ENCODE assay signal across 6 cellular contexts in the genomic region with DNA sequence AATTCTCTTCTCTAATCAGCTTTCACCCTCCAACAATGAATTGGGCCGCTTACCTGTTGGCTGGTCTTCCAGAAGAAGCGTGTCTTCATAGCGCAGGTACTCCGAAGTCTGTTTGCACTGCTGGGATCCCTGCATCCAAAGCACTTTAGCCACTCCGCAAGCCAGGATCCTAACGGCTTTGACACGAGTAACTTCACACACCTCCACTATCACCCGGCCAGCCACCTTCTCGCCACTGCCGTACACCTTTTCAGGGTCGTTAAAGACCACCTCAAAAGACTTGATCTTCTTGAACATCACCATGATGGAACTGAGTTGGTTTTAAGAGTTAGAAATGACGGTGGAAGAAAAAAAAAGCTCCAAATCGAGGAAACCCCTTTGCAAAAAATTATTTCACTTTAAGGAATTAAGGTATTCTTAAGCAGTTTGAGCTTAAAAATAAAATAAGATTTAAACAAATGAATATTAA. TPM values are rescaled to one million over a fixed set of nuclear protein-coding genes. Genes with fewer than 3 reads are reported as not detected.
A peak's percentile ranks its signal among the peaks of the same experiment; 100 is the strongest.
DNase-seq lines count a peak whose midpoint lies in the region; ATAC-seq and TF ChIP-seq lines count a peak whose summit lies in the region.

No MANE protein-coding gene starts in this region.

- no peaks in the 10 kb centered on the region for H3K9me3 ChIP-seq in IMR-90 (ENCODE audit: control insufficient read depth, insufficient read depth, low read length)
- no peaks in the 10 kb centered on the region for H3K9me3 ChIP-seq in ascending aorta

- no peak overlapping the region for H2BK15ac ChIP-seq in IMR-90 (ENCODE audit: low read depth, low read length)

- no peak overlapping the region for H4K5ac ChIP-seq in IMR-90 (ENCODE audit: low read depth, low read length)

- H3K4me3 Mint-ChIP-seq in natural killer cell treated with Interleukin-12 subunit alpha and Interleukin-12 subunit beta and Interleukin-15 and Interleukin-18, amount 100 ng/mL, for 72 hours = peak overlapping the region; percentile 99

- H3K4me1 Mint-ChIP-seq in natural killer cell treated with Interleukin-12 subunit alpha and Interleukin-12 subunit beta and Interleukin-15 and Interleukin-18, amount 100 ng/mL, for 72 hours (ENCODE audit: low read depth in 2 of 2) = peaks cover 55 to 76% of the 10 kb centered on the region in 2 donors

- POLR2A ChIA-PET in IMR-90 (lab: Charles Lee; ENCODE audit: unreplicated experiment) = interaction anchor here (0.6 to 1.0 kb wide), 4 partner anchors 11 to 132 kb away, joined by 3 to 4 read pairs (median 3); no protein-coding TSS in a partner anchor

- peaks cover 39% of the 10 kb centered on the region for H3K36me3 Mint-ChIP-seq in natural killer cell treated with Interleukin-12 subunit alpha and Interleukin-12 subunit beta and Interleukin-15 and Interleukin-18, amount 100 ng/mL, for 72 hours

- in situ Hi-C loops in IMR-90 (cut with MboI; ENCODE audit: low sequenced_read_pairs) = loop anchor here (5.0 kb wide), 1 partner anchor 79 kb away; the partner anchor contains the start of gene PEX11B

- peaks cover 13% of the 10 kb centered on the region for H3K36me3 ChIP-seq in IMR-90 (ENCODE audit: control insufficient read depth, insufficient read depth, low read length)
- peaks cover 29 to 43% of the 10 kb centered on the region in 2 donors for H3K36me3 ChIP-seq in ascending aorta

- dilution Hi-C loops in IMR-90 (cut with HindIII; ENCODE audit: low sequenced_read_pairs, unreplicated experiment) = no loop called here

- peak overlapping the region; percentile 74 for H4K91ac ChIP-seq in IMR-90 (ENCODE audit: insufficient read depth, low read depth, low read length)

- ATAC-seq in IMR-90 (ENCODE audit: low read depth) (no peak), HG03159 (IDR thresholded peaks at IDR 0.05; ENCODE audit: unreplicated experiment) (no peak), HG02973 (IDR thresholded peaks at IDR 0.05; ENCODE audit: unreplicated experiment) (no peak)
- no peak for ATAC-seq in natural killer cell treated with Interleukin-12 subunit alpha and Interleukin-12 subunit beta and Interleukin-15 and Interleukin-18, amount 100 ng/mL, for 72 hours

- peak overlapping the region; percentile 96 to 98 for H3K27ac Mint-ChIP-seq in natural killer cell treated with Interleukin-12 subunit alpha and Interleukin-12 subunit beta and Interleukin-15 and Interleukin-18, amount 100 ng/mL, for 72 hours

- no peaks in the 10 kb centered on the region for H3K27me3 Mint-ChIP-seq in natural killer cell treated with Interleukin-12 subunit alpha and Interleukin-12 subunit beta and Interleukin-15 and Interleukin-18, amount 100 ng/mL, for 72 hours

- no peaks in the 10 kb centered on the region for H3K27me3 ChIP-seq in IMR-90 (ENCODE audit: control insufficient read depth, insufficient read depth, low read length)
- H3K27me3 ChIP-seq in ascending aorta = no peaks in the 10 kb centered on the region

- peak overlapping the region; percentile 30; the same call in 1 of the 2 replicates for H2BK120ac ChIP-seq in IMR-90 (ENCODE audit: low read depth, low read length)

- peak overlapping the region; percentile 80 for H2AFZ ChIP-seq in IMR-90 (replicated peaks; ENCODE audit: low read length, poor library complexity)

- H2AK5ac ChIP-seq in IMR-90 (ENCODE audit: low read depth, low read length) = peak overlapping the region; percentile 65

- H3K9me1 ChIP-seq in IMR-90 (ENCODE audit: insufficient read depth, low read length) = peaks cover 9% of the 10 kb centered on the region

- H2BK5ac ChIP-seq in IMR-90 (ENCODE audit: low read depth, low read length, poor library complexity, severe bottlenecking) = peak overlapping the region; percentile 56

- H2AK9ac ChIP-seq in IMR-90 (replicated peaks; ENCODE audit: low read depth, low read length, poor library complexity) = no peak overlapping the region

- TF ChIP-seq POLR2A in IMR-90 (IDR thresholded peaks at IDR 0.05; ENCODE audit: low read depth, low read length) = no peak

- intact Hi-C loops in IMR-90 (cut with micrococcal nuclease) (loop anchor here (1.0 to 5.0 kb wide), 5 partner anchors 17 to 79 kb away; partner anchors contain the start of genes ANKRD34A, PEX11B, POLR3GL and RBM8A), ascending aorta (cut with DNase I) (loop anchor here (1.0 to 5.0 kb wide), 4 partner anchors 10 to 39 kb away; partner anchors contain the start of genes ANKRD34A and POLR3GL)

- H2BK20ac ChIP-seq in IMR-90 (ENCODE audit: low read depth, low read length) = no peak overlapping the region

- H3K27ac ChIP-seq in IMR-90 (ENCODE audit: insufficient read depth, low read length) = peak overlapping the region; percentile 48
- H3K27ac ChIP-seq in ascending aorta = peak overlapping the region; percentile 89 to 95

- peaks cover 10% of the 10 kb centered on the region for H3K4me1 ChIP-seq in IMR-90 (ENCODE audit: control insufficient read depth, insufficient read depth, low read length)
- peaks cover 3 to 37% of the 10 kb centered on the region in 2 donors for H3K4me1 ChIP-seq in ascending aorta

- TF ChIP-seq CTCF in IMR-90 (conservative IDR thresholded peaks at IDR 0.05; ENCODE audit: low read depth, low read length) (no peak), ascending aorta (IDR thresholded peaks at IDR 0.05) (no peak)

- H3K4ac ChIP-seq in IMR-90 (ENCODE audit: low read depth, low read length) = peak overlapping the region; percentile 70

- TF ChIP-seq RAD21 in IMR-90 (IDR thresholded peaks at IDR 0.05; ENCODE audit: low read length) = no peak

- H3K23ac ChIP-seq in IMR-90 (ENCODE audit: low read depth, low read length) = peak overlapping the region; percentile 78

- DNase-seq in IMR-90 (no peak), ascending aorta (ENCODE audit: low spot score in 2 of 2) (peak in 1 of 2 donors; percentile 66), NCI-H2227 treated with DMSO at 0.1 percent for 48 hours (lab: John Stamatoyannopoulos, UW) (no peak)
- DNase-seq in natural killer cell treated with Interleukin-12 subunit alpha and Interleukin-12 subunit beta and Interleukin-15 and Interleukin-18, amount 100 ng/mL, for 72 hours (ENCODE audit: low spot score) = no peak

- H4K8ac ChIP-seq in IMR-90 (ENCODE audit: low read depth in 2 of 2, low read length in 2 of 2) = peak overlapping the region; percentile 13 to 16; a peak in 2 of 4 replicates

- H3K56ac ChIP-seq in IMR-90 (ENCODE audit: extremely low read depth, insufficient read depth, low read length) = peak overlapping the region; percentile 78

- WGBS in IMR-90 (ENCODE audit: extremely low coverage in 2 of 2, insufficient read length in 1 of 2), 2 experiments = 0% methylated on average over 4 of the region's 13 CpGs; no CpG with 5 or more reads in 1 of the 2 experiments

- H3K4me3 ChIP-seq in IMR-90 (ENCODE audit: insufficient read depth, low read depth, low read length) (peak overlapping the region; percentile 87), ascending aorta (peak overlapping the region; percentile 79 to 88)

- peak overlapping the region; percentile 97 for H3K9ac ChIP-seq in IMR-90 (ENCODE audit: low read depth, low read length)

- no peaks in the 10 kb centered on the region for H3K9me3 Mint-ChIP-seq in natural killer cell treated with Interleukin-12 subunit alpha and Interleukin-12 subunit beta and Interleukin-15 and Interleukin-18, amount 100 ng/mL, for 72 hours

- peak overlapping the region; percentile 91 for H3K14ac ChIP-seq in IMR-90 (replicated peaks; ENCODE audit: low read depth, low read length)

- peak overlapping the region; percentile 92 for H3K4me2 ChIP-seq in IMR-90 (ENCODE audit: low read depth, low read length)

- peaks cover 22 to 35% of the 10 kb centered on the region in 2 experiments for H3K79me1 ChIP-seq in IMR-90 (ENCODE audit: low read depth in 1 of 2, low read length in 2 of 2)

- H4K20me1 ChIP-seq in IMR-90 (ENCODE audit: insufficient read depth, low read length) = peaks cover 12% of the 10 kb centered on the region; the same call in 1 of the 2 replicates

- CTCF ChIA-PET in IMR-90 (lab: Yijun Ruan, JAX) = interaction anchor here (0.9 kb wide), 1 partner anchor 17 kb away, joined by 4 read pairs; no protein-coding TSS in a partner anchor

- H3K18ac ChIP-seq in IMR-90 (ENCODE audit: low read depth, low read length) = peak overlapping the region; percentile 48; the same call in 1 of the 2 replicates

- no TSS peak for BruUV-seq in IMR-90 (replicated peaks; lab: Mats Ljungman, UMichigan)

RNA-seq across cellular contexts. Expression of gene TXNIP, which starts 0.4 kb away (rescaled TPM):
- 60.0 and 77.2 TPM in 2 replicates for total RNA-seq in IMR-90 (2012; rRNA removed)
- polyA plus RNA-seq in IMR-90 (2012; rRNA removed) = 21.8 and 36.4 TPM in 2 replicates
- polyA plus RNA-seq in IMR-90 (2012; cell fraction: cytosol; rRNA removed) = 26.3 and 27.4 TPM in 2 replicates
- 16.0 and 36.0 TPM in 2 replicates for polyA plus RNA-seq in IMR-90 (2012; cell fraction: nucleus; rRNA removed; ENCODE audit: low replicate concordance)
- total RNA-seq in ascending aorta = 877 TPM
- 100 to 1,000 TPM in 1 of 2 donors, 10 to 100 TPM in 1; 87.8 to 347 TPM for total RNA-seq in natural killer cell treated with Interleukin-12 subunit alpha and Interleukin-12 subunit beta and Interleukin-15 and Interleukin-18, amount 100 ng/mL, for 72 hours

RNA-seq across cellular contexts. Expression of gene HJV, which starts 25.5 kb away (rescaled TPM):
- total RNA-seq in IMR-90 (2012; rRNA removed) (not detected in 2 replicates), ascending aorta (not detected)
- polyA plus RNA-seq in IMR-90 (2012; rRNA removed) = not detected in 2 replicates
- not detected in 2 replicates for polyA plus RNA-seq in IMR-90 (2012; cell fraction: cytosol; rRNA removed)
- not detected in 2 replicates for polyA plus RNA-seq in IMR-90 (2012; cell fraction: nucleus; rRNA removed; ENCODE audit: low replicate concordance)
- not detected for total RNA-seq in natural killer cell treated with Interleukin-12 subunit alpha and Interleukin-12 subunit beta and Interleukin-15 and Interleukin-18, amount 100 ng/mL, for 72 hours

RNA-seq across cellular contexts. Expression of gene POLR3GL, which starts 31.5 kb away (rescaled TPM):
- total RNA-seq in IMR-90 (2012; rRNA removed) (7.9 and 10.3 TPM in 2 replicates), ascending aorta (22.9 TPM)
- 15.3 and 16.3 TPM in 2 replicates for polyA plus RNA-seq in IMR-90 (2012; rRNA removed)
- 7.8 and 9.4 TPM in 2 replicates for polyA plus RNA-seq in IMR-90 (2012; cell fraction: cytosol; rRNA removed)
- 4.0 and 8.8 TPM in 2 replicates for polyA plus RNA-seq in IMR-90 (2012; cell fraction: nucleus; rRNA removed; ENCODE audit: low replicate concordance)
- total RNA-seq in natural killer cell treated with Interleukin-12 subunit alpha and Interleukin-12 subunit beta and Interleukin-15 and Interleukin-18, amount 100 ng/mL, for 72 hours = 10 to 100 TPM; 17.8 to 26.4 TPM

RNA-seq across cellular contexts. Expression of gene ANKRD34A, which starts 31.6 kb away (rescaled TPM):
- total RNA-seq in IMR-90 (2012; rRNA removed) (0.56 and 0.90 TPM in 2 replicates), ascending aorta (13.6 TPM)
- polyA plus RNA-seq in IMR-90 (2012; rRNA removed) = 1.9 and 2.3 TPM in 2 replicates
- polyA plus RNA-seq in IMR-90 (2012; cell fraction: cytosol; rRNA removed) = 1.6 and 1.9 TPM in 2 replicates
- 2.6 and 2.9 TPM in 2 replicates for polyA plus RNA-seq in IMR-90 (2012; cell fraction: nucleus; rRNA removed; ENCODE audit: low replicate concordance)
- 1 to 10 TPM; 1.6 to 9.1 TPM for total RNA-seq in natural killer cell treated with Interleukin-12 subunit alpha and Interleukin-12 subunit beta and Interleukin-15 and Interleukin-18, amount 100 ng/mL, for 72 hours

RNA-seq across cellular contexts. Expression of gene LIX1L, which starts 38.2 kb away (rescaled TPM):
- total RNA-seq in IMR-90 (2012; rRNA removed) (14.7 and 18.3 TPM in 2 replicates), ascending aorta (44.0 TPM)
- polyA plus RNA-seq in IMR-90 (2012; rRNA removed) = 26.9 and 28.8 TPM in 2 replicates
- polyA plus RNA-seq in IMR-90 (2012; cell fraction: cytosol; rRNA removed) = 19.4 and 24.0 TPM in 2 replicates
- polyA plus RNA-seq in IMR-90 (2012; cell fraction: nucleus; rRNA removed; ENCODE audit: low replicate concordance) = 7.0 and 14.4 TPM in 2 replicates
- 10 to 100 TPM; 28.8 to 31.3 TPM for total RNA-seq in natural killer cell treated with Interleukin-12 subunit alpha and Interleukin-12 subunit beta and Interleukin-15 and Interleukin-18, amount 100 ng/mL, for 72 hours
